In genomic region chr2:226887940-226888339, GRCh38 we compare ENCODE assay signal across 22 cellular contexts. TPM values are rescaled to one million over a fixed set of nuclear protein-coding genes. Genes with fewer than 3 reads are reported as not detected.
DNase-seq lines count a peak whose midpoint lies in the region; ATAC-seq, FAIRE-seq and TF ChIP-seq lines count a peak whose summit lies in the region.
"Had no signal": no experiment of that assay in that cellular context is flagged by ENCODE, and none has a peak within 500 bp of the region (broad histone marks: within the 10 kb centered on the region; RNA-seq: fewer than 3 reads in every experiment).

No MANE protein-coding gene starts in this region.

- no peak for TF ChIP-seq EP300 in neural cell (conservative IDR thresholded peaks at IDR 0.05; ENCODE audit: poor library complexity, severe bottlenecking)

- H3K36me3 ChIP-seq in neural cell (ENCODE audit: insufficient read depth, low read length) (no peaks in the 10 kb centered on the region), mucosa of descending colon (ENCODE audit: low read depth) (no peaks in the 10 kb centered on the region), MM.1S (replicated peaks; ENCODE audit: insufficient read depth, low read length) (no peaks in the 10 kb centered on the region; the same call in 1 of the 2 replicates)
- H3K36me3 ChIP-seq: gastroesophageal sphincter, suprapubic skin, WERI-Rb-1 had no signal

- H3F3A ChIP-seq in neural cell (ENCODE audit: insufficient read depth, low read length, poor library complexity, severe bottlenecking) (no peaks in the 10 kb centered on the region), MM.1S (ENCODE audit: insufficient read depth, low read length) (no peaks in the 10 kb centered on the region)

- DNase-seq in AG20443 (ENCODE audit: low spot score) (peak; percentile 57), LHCN-M2 (ENCODE audit: low read depth) (peak; percentile 59), epithelial cell of esophagus (ENCODE audit: low read depth) (peak; percentile 62), GM12891 (ENCODE audit: insufficient read length, low spot score) (no peak), mucosa of descending colon (no peak), MM.1S (no peak), DMS53 (lab: John Stamatoyannopoulos, UW) (no peak)
- DNase-seq: activated CD4-positive, alpha-beta T cell treated with anti-CD3 and anti-CD28 coated beads, Interleukin-2, amount 50 U/mL, for 48 hours; activated gamma-delta T cell treated with Interleukin-2 at 50 U/mL for 16 hours; activated T-cell treated with anti-CD3 and anti-CD28 coated beads for 4 hours; anterior cingulate cortex; DND-41; NCI-H1694; NCI-H82; T-helper 2 cell; WERI-Rb-1 had no signal

- no peak for ATAC-seq in mucosa of descending colon
- ATAC-seq: gastroesophageal sphincter had no signal

- intact Hi-C loops in mucosa of descending colon (cut with DNase I, micrococcal nuclease): no loop called here

- H3K9me2 ChIP-seq in neural cell (ENCODE audit: insufficient read depth, low read length): no peaks in the 10 kb centered on the region
- H3K9me2 ChIP-seq in MM.1S (replicated peaks; ENCODE audit: insufficient read depth, low read length): no peaks in the 10 kb centered on the region

- H4K20me1 ChIP-seq in neural cell (ENCODE audit: insufficient read depth) (no peaks in the 10 kb centered on the region), MM.1S (ENCODE audit: insufficient read depth, low read length) (no peaks in the 10 kb centered on the region)

- H3K4me3 ChIP-seq in epithelial cell of esophagus (ENCODE audit: low read length) (no peak overlapping the region), neural cell (ENCODE audit: low read length) (no peak overlapping the region), mucosa of descending colon (no peak overlapping the region), MM.1S (ENCODE audit: low read length) (no peak overlapping the region)
- H3K4me3 ChIP-seq: gastroesophageal sphincter, suprapubic skin had no signal

- H3K27ac ChIP-seq in neural cell (ENCODE audit: low read length) (peak overlapping the region; percentile 48), MM.1S (ENCODE audit: low read length) (no peak overlapping the region)
- H3K27ac ChIP-seq: gastroesophageal sphincter, suprapubic skin, WERI-Rb-1 had no signal

- no peak overlapping the region for H3K9ac ChIP-seq in neural cell (ENCODE audit: low read length)
- no peak overlapping the region for H3K9ac ChIP-seq in MM.1S (ENCODE audit: low read length)

- no peaks in the 10 kb centered on the region for H3K27me3 ChIP-seq in neural cell (ENCODE audit: insufficient read depth, low read depth, low read length)
- H3K27me3 ChIP-seq in MM.1S (replicated peaks; ENCODE audit: insufficient read depth, low read length): no peaks in the 10 kb centered on the region
- H3K27me3 ChIP-seq: gastroesophageal sphincter, suprapubic skin had no signal

- no peak for TF ChIP-seq RAD21 in neural cell (conservative IDR thresholded peaks at IDR 0.05)

- no peak for TF ChIP-seq POLR2A in GM12891 (IDR thresholded peaks at IDR 0.05; ENCODE audit: low read depth, low read length)

- TF ChIP-seq CTCF in epithelial cell of esophagus (IDR thresholded peaks at IDR 0.05; ENCODE audit: insufficient read depth, low read depth, low read length, missing control alignments) (no peak), neural cell (IDR thresholded peaks at IDR 0.05; ENCODE audit: poor library complexity, severe bottlenecking) (no peak), mucosa of descending colon (IDR thresholded peaks at IDR 0.05) (no peak), MM.1S (IDR thresholded peaks at IDR 0.05; ENCODE audit: low read length) (no peak)

- H2AFZ ChIP-seq in neural cell (ENCODE audit: low read depth, low read length) (no peak overlapping the region), MM.1S (ENCODE audit: low read length) (no peak overlapping the region)

- H3K9me3 ChIP-seq in neural cell (ENCODE audit: low read length): no peaks in the 10 kb centered on the region
- H3K9me3 ChIP-seq in mucosa of descending colon: no peaks in the 10 kb centered on the region
- no peaks in the 10 kb centered on the region for H3K9me3 ChIP-seq in MM.1S (replicated peaks; ENCODE audit: insufficient read depth, low read length)
- H3K9me3 ChIP-seq: gastroesophageal sphincter, suprapubic skin had no signal

- H3K4me1 ChIP-seq in mucosa of descending colon (ENCODE audit: low read depth) (no peaks in the 10 kb centered on the region), MM.1S (ENCODE audit: low read length) (no peaks in the 10 kb centered on the region)

- FAIRE-seq in GM12891 (lab: Jason Lieb, UNC): no peak
- FAIRE-seq: colon, endometrium, H1 had no signal

- H3K79me2 ChIP-seq in neural cell (replicated peaks; ENCODE audit: insufficient read depth, low read length) (no peaks in the 10 kb centered on the region), MM.1S (ENCODE audit: low read length) (0 out of 2 replicates have a peak, but pooled peaks cover 3% of the 10 kb centered on the region)

- H3K4me2 ChIP-seq in neural cell (ENCODE audit: low read length) (peak overlapping the region; percentile 12), MM.1S (ENCODE audit: low read depth, low read length) (no peak overlapping the region)

TF ChIP-seq in neural cell, 6 proteins besides CTCF, POLR2A, EP300 and RAD21:
- TF ChIP-seq REST (IDR thresholded peaks at IDR 0.05; ENCODE audit: borderline replicate concordance) (no peak), MXI1 (conservative IDR thresholded peaks at IDR 0.05; ENCODE audit: poor library complexity, severe bottlenecking) (no peak), SMC3 (conservative IDR thresholded peaks at IDR 0.05; ENCODE audit: poor library complexity) (no peak), EZH2 (IDR thresholded peaks at IDR 0.05; ENCODE audit: borderline replicate concordance, insufficient read depth, low read length, poor library complexity, severe bottlenecking) (no peak), POLR2AphosphoS5 (IDR thresholded peaks at IDR 0.05) (no peak), TAF1 (IDR thresholded peaks at IDR 0.05; ENCODE audit: low read depth) (no peak)

TF ChIP-seq in GM12891, 5 proteins besides CTCF, POLR2A, EP300 and RAD21:
- no peak for TF ChIP-seq TAF1 (IDR thresholded peaks at IDR 0.05; ENCODE audit: low read depth, low read length)
- no peak for TF ChIP-seq POLR2AphosphoS5 (IDR thresholded peaks at IDR 0.05; ENCODE audit: low read depth, low read length)
- no peak for TF ChIP-seq POU2F2 (IDR thresholded peaks at IDR 0.05; ENCODE audit: low read depth, low read length)
- no peak for TF ChIP-seq SPI1 (IDR thresholded peaks at IDR 0.05; ENCODE audit: low read depth, low read length)
- no peak for TF ChIP-seq PAX5 (IDR thresholded peaks at IDR 0.05; ENCODE audit: insufficient read depth, low read length, severe bottlenecking)
TF ChIP-seq in GM12891: peak in this region for 0.

RNA-seq across cellular contexts. Expression of gene RHBDD1, which starts 52.1 kb away (rescaled TPM):
- 4.4 and 6.6 TPM in 2 replicates for total RNA-seq in LHCN-M2 (2014; rRNA removed)
- polyA plus RNA-seq in LHCN-M2 (2012): 9.0 TPM
- polyA plus RNA-seq in neural cell: 5.4 and 14.1 TPM in 2 replicates
- 66.0 and 78.1 TPM in 2 replicates for polyA minus RNA-seq in neural cell
- 10.2 TPM for polyA plus RNA-seq in GM12891 (2012; ENCODE audit: low read depth, missing spikeins)
- total RNA-seq in mucosa of descending colon: 10 to 100 TPM; 28.7 to 41.6 (median 30.5) TPM

Comparison
In these comparisons a context has a peak if more than half of its experiments do, and no peak if none do; other contexts are left out.
1. DNase-seq: peak in AG20443 (single experiment), LHCN-M2 (single experiment) and epithelial cell of esophagus (single experiment); none in GM12891 (single experiment), mucosa of descending colon (0 of 3), MM.1S (single experiment) and DMS53 (single experiment).